Comparison of ENCODE assay signal across 8 cellular contexts in genomic region chr9:109469646-109470358, GRCh38. TPM values are rescaled to one million over a fixed set of nuclear protein-coding genes. Genes with fewer than 3 reads are reported as not detected.
A peak's percentile ranks its signal among the peaks of the same experiment; 100 is the strongest.
DNase-seq lines count a peak whose midpoint lies in the region; ATAC-seq and TF ChIP-seq lines count a peak whose summit lies in the region.

No MANE protein-coding gene starts in this region.

- DNase-seq in GM06990 (ENCODE audit: extremely low read depth, insufficient read length): peak; percentile 44
- peak; percentile 79 for DNase-seq in H7
- DNase-seq in LoVo (ENCODE audit: low spot score): peak; percentile 75
- peak; percentile 92 for DNase-seq in RWPE1 (ENCODE audit: low spot score)
- peak in 3 of 4 experiments; percentile 2 to 6 (median 2) for DNase-seq in activated naive CD4-positive, alpha-beta T cell (lab: John Stamatoyannopoulos, UW)
- DNase-seq in glomerular endothelial cell (ENCODE audit: extremely low read depth, low read depth, low spot score): peak; percentile 54
- DNase-seq in posterior vena cava (ENCODE audit: low spot score): peak; percentile 86

- H3K27me3 ChIP-seq in GM06990 (replicated peaks; ENCODE audit: control insufficient read depth, insufficient read depth, low read length) (no peaks in the 10 kb centered on the region), H7 (ENCODE audit: control insufficient read depth, insufficient read depth, low read length) (no peaks in the 10 kb centered on the region)

- intact Hi-C loops in posterior vena cava (cut with DNase I): no loop called here

- POLR2A ChIA-PET in RWPE1 (lab: Yijun Ruan, JAX; ENCODE audit: low non-redundant PET): no interaction called here

- no peaks in the 10 kb centered on the region for H3K36me3 ChIP-seq in GM06990 (ENCODE audit: control insufficient read depth, insufficient read depth, low read length)
- no peaks in the 10 kb centered on the region for H3K36me3 ChIP-seq in H7 (replicated peaks; ENCODE audit: control insufficient read depth, insufficient read depth, low read length)

- ATAC-seq in GM18519 (IDR thresholded peaks at IDR 0.05; ENCODE audit: low FRiP score, unreplicated experiment): no peak

- H3K4me3 ChIP-seq in GM06990 (replicated peaks; ENCODE audit: low read depth, low read length): no peak overlapping the region
- H3K4me3 ChIP-seq in H7 (ENCODE audit: insufficient read depth, low read depth, low read length): no peak overlapping the region

- no peak overlapping the region for H3K27ac ChIP-seq in RWPE1

- TF ChIP-seq CTCF in GM06990 (IDR thresholded peaks at IDR 0.05; ENCODE audit: insufficient read depth, low read length, poor library complexity, severe bottlenecking) (peak; percentile 88), RWPE1 (conservative IDR thresholded peaks at IDR 0.05; ENCODE audit: low read depth) (peak; percentile 99)

- CTCF ChIA-PET in RWPE1 (lab: Yijun Ruan, JAX): interaction anchor here (0.6 to 7.7 kb wide), 33 partner anchors 8 to 617 kb away, joined by 3 to 129 read pairs (median 5); no protein-coding TSS in a partner anchor

RNA-seq across cellular contexts. Expression of gene PTPN3, which starts 28.3 kb away (rescaled TPM):
- 0.62 and 2.0 TPM in 2 replicates for total RNA-seq in H7 (2014; rRNA removed; shearing (Covaris generic))
- 1.8 and 3.6 TPM in 2 replicates for total RNA-seq in glomerular endothelial cell
- 1 to 10 TPM; 1.7 to 2.1 TPM for total RNA-seq in posterior vena cava

Comparison
In these comparisons a context has a peak if more than half of its experiments do, and no peak if none do; other contexts are left out.
1. DNase-seq: peak in every context shown above with its lines; median percentile 92 in RWPE1; 86 in posterior vena cava; 79 in H7; 75 in LoVo; 54 in glomerular endothelial cell; 44 in GM06990; 2 in activated naive CD4-positive, alpha-beta T cell.